ENCODE assay signal across 9 cellular contexts in the genomic region with DNA sequence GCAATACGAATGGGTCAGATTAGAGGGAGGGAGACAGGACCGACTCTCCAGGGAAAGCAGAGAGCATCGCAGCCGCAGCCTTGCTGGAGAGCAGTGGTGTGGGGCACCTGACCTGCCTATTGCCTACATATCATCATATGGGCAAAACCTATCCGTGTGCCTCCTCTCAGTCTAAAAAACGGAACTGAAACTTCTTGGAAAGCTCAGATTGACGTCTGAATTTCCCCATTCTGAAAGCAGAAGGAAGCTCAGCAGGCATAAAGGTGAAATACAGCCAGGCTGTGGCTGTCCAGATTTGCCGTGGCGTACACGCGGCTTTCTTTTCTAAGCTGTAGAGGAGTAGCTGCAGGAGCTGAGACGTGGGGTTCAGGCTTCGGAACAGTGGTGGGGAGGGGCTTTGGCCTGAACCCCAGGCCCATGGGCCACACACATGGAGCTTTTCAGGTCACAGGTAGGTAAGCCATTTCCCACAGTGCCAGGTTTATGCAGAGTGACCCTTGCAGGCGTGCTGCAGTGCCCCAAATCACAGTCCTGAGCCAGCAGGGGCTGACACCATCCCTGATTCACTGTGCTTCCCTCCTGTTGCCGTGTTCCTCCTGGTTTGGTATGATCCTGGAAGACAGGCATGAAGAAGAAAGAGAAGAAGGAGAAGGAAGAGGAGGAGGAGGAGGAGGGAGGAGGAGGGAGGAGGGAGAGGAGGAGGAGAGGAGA. TPM values are rescaled to one million over a fixed set of nuclear protein-coding genes. Genes with fewer than 3 reads are reported as not detected.
DNase-seq lines count a peak whose midpoint lies in the region; ATAC-seq, FAIRE-seq and TF ChIP-seq lines count a peak whose summit lies in the region.
"Had no signal": no experiment of that assay in that cellular context is flagged by ENCODE, and none has a peak within 500 bp of the region (broad histone marks: within the 10 kb centered on the region; RNA-seq: fewer than 3 reads in every experiment).

No MANE protein-coding gene starts in this region.

- no peaks in the 10 kb centered on the region for H3K9me3 Mint-ChIP-seq in activated naive CD4-positive, alpha-beta T cell treated with anti-CD3 and anti-CD28 coated beads for 36 hours
- peaks cover 3% of the 10 kb centered on the region for H3K9me3 Mint-ChIP-seq in glutamatergic neuron (ENCODE audit: unreplicated experiment)
- H3K9me3 Mint-ChIP-seq: stimulated activated naive CD8-positive, alpha-beta T cell treated with anti-CD3 and anti-CD28 coated beads, Interleukin-15, Interleukin-2, amounts not matched to agents 100 ng/mL and 50 ng/mL, for 24 hours had no signal

- DNase-seq in activated naive CD4-positive, alpha-beta T cell treated with anti-CD3 and anti-CD28 coated beads for 36 hours: peak; percentile 23
- DNase-seq in activated naive CD4-positive, alpha-beta T cell treated with Interleukin-2 at 50 U/mL for 16 hours: no peak
- DNase-seq in RPMI8226: peak; percentile 90
- no peak for DNase-seq in glutamatergic neuron
- DNase-seq in stimulated activated naive CD8-positive, alpha-beta T cell treated with anti-CD3 and anti-CD28 coated beads, Interleukin-15, Interleukin-2, amounts not matched to agents 100 U/mL and 50 U/mL, for 24 hours: no peak
- no peak for DNase-seq in GM12892 (ENCODE audit: insufficient read length)
- no peak for DNase-seq in stimulated activated CD8-positive, alpha-beta memory T cell treated with anti-CD3 and anti-CD28 coated beads, Interleukin-4, amount 100 ng/mL, for 48 hours

- no peak for FAIRE-seq in GM12892 (lab: Jason Lieb, UNC)

- H3K4me3 Mint-ChIP-seq in activated naive CD4-positive, alpha-beta T cell treated with anti-CD3 and anti-CD28 coated beads for 36 hours: peak overlapping the region; percentile 16
- H3K4me3 Mint-ChIP-seq in glutamatergic neuron (ENCODE audit: unreplicated experiment): peak overlapping the region; percentile 36
- H3K4me3 Mint-ChIP-seq: stimulated activated naive CD8-positive, alpha-beta T cell treated with anti-CD3 and anti-CD28 coated beads, Interleukin-15, Interleukin-2, amounts not matched to agents 100 ng/mL and 50 ng/mL, for 24 hours had no signal

- H3K27me3 Mint-ChIP-seq in activated naive CD4-positive, alpha-beta T cell treated with anti-CD3 and anti-CD28 coated beads for 36 hours (ENCODE audit: low read depth): peaks cover 28% of the 10 kb centered on the region
- peaks cover 11% of the 10 kb centered on the region for H3K27me3 Mint-ChIP-seq in glutamatergic neuron (ENCODE audit: unreplicated experiment)

- TF ChIP-seq CTCF in glutamatergic neuron (IDR thresholded peaks at IDR 0.05; ENCODE audit: partially characterized antibody, unreplicated experiment): no peak

- intact Hi-C loops in activated naive CD4-positive, alpha-beta T cell treated with anti-CD3 and anti-CD28 coated beads for 36 hours (cut with micrococcal nuclease): no loop called here

- H3K36me3 Mint-ChIP-seq in activated naive CD4-positive, alpha-beta T cell treated with anti-CD3 and anti-CD28 coated beads for 36 hours (ENCODE audit: low read depth): no peaks in the 10 kb centered on the region
- H3K36me3 Mint-ChIP-seq in glutamatergic neuron (ENCODE audit: unreplicated experiment): peaks cover 5% of the 10 kb centered on the region

- ATAC-seq in stimulated activated naive CD8-positive, alpha-beta T cell treated with anti-CD3 and anti-CD28 coated beads, Interleukin-15, Interleukin-2, amounts not matched to agents 100 U/mL and 50 U/mL, for 24 hours: peak; percentile 52
- ATAC-seq in HG02798 (IDR thresholded peaks at IDR 0.05; ENCODE audit: poor library complexity, unreplicated experiment): no peak

- TF ChIP-seq POLR2A in GM12892 (IDR thresholded peaks at IDR 0.05; ENCODE audit: low read depth, low read length): no peak

- CTCF ChIA-PET in activated naive CD4-positive, alpha-beta T cell treated with anti-CD3 and anti-CD28 coated beads for 36 hours (lab: Charles Lee): interaction anchor here (1.0 to 2.5 kb wide), 3 partner anchors 13 to 97 kb away, joined by 3 to 14 read pairs (median 4); no protein-coding TSS in a partner anchor

- no peak overlapping the region for H3K27ac Mint-ChIP-seq in activated naive CD4-positive, alpha-beta T cell treated with anti-CD3 and anti-CD28 coated beads for 36 hours
- H3K27ac Mint-ChIP-seq in glutamatergic neuron (ENCODE audit: unreplicated experiment): peak overlapping the region; percentile 64
- H3K27ac Mint-ChIP-seq: stimulated activated naive CD8-positive, alpha-beta T cell treated with anti-CD3 and anti-CD28 coated beads, Interleukin-15, Interleukin-2, amounts not matched to agents 100 ng/mL and 50 ng/mL, for 24 hours had no signal

- H3K4me1 Mint-ChIP-seq in activated naive CD4-positive, alpha-beta T cell treated with anti-CD3 and anti-CD28 coated beads for 36 hours (ENCODE audit: low read depth): peaks cover 12% of the 10 kb centered on the region
- H3K4me1 Mint-ChIP-seq in glutamatergic neuron (ENCODE audit: low read depth, unreplicated experiment): peaks cover 33% of the 10 kb centered on the region

RNA-seq across cellular contexts. Expression of a gene that starts 41.6 kb away (rescaled TPM):
- total RNA-seq in activated naive CD4-positive, alpha-beta T cell treated with anti-CD3 and anti-CD28 coated beads for 36 hours: 10 to 100 TPM; 11.4 to 12.8 TPM
- total RNA-seq in glutamatergic neuron (ENCODE audit: unreplicated experiment): 64.7 TPM
- polyA plus RNA-seq in GM12892 (2012; ENCODE audit: missing spikeins): 1.4 TPM

Comparison
In these comparisons a context has a peak if more than half of its experiments do, and no peak if none do; other contexts are left out.
1. DNase-seq: peak in activated naive CD4-positive, alpha-beta T cell treated with anti-CD3 and anti-CD28 coated beads for 36 hours (single experiment) and RPMI8226 (single experiment); none in activated naive CD4-positive, alpha-beta T cell treated with Interleukin-2 at 50 U/mL for 16 hours (single experiment), glutamatergic neuron (single experiment), stimulated activated naive CD8-positive, alpha-beta T cell treated with anti-CD3 and anti-CD28 coated beads, Interleukin-15, Interleukin-2, amounts not matched to agents 100 U/mL and 50 U/mL, for 24 hours (single experiment), GM12892 (single experiment) and stimulated activated CD8-positive, alpha-beta memory T cell treated with anti-CD3 and anti-CD28 coated beads, Interleukin-4, amount 100 ng/mL, for 48 hours (single experiment).